8 cellular contexts compared by ENCODE assay signal in genomic region chr16:30186782-30187555, GRCh38. TPM values are rescaled to one million over a fixed set of nuclear protein-coding genes. Genes with fewer than 3 reads are reported as not detected.
DNase-seq lines count a peak whose midpoint lies in the region; ATAC-seq and TF ChIP-seq lines count a peak whose summit lies in the region.

No MANE protein-coding gene starts in this region.

- H3K4me1 Mint-ChIP-seq in Caco-2 (ENCODE audit: low read depth, unreplicated experiment): no peaks in the 10 kb centered on the region

- H3K36me3 ChIP-seq in Caco-2 (ENCODE audit: control insufficient read depth, insufficient read depth, low read length) (no peaks in the 10 kb centered on the region), esophagus (ENCODE audit: control insufficient read depth in 2 of 2, insufficient read depth in 2 of 2, low read length in 1 of 2) (peaks cover 0 to 3% of the 10 kb centered on the region in 2 donors), neural cell (ENCODE audit: insufficient read depth, low read length) (no peaks in the 10 kb centered on the region)

- no peak overlapping the region for H3K27ac Mint-ChIP-seq in Caco-2 (ENCODE audit: unreplicated experiment)

- 39 to 48% methylated on average over 31 to 36 of the region's 36 CpGs for WGBS in esophagus, 2 donors

- H3K27ac ChIP-seq in esophagus (ENCODE audit: low read depth in 2 of 2, low read length in 1 of 2) (peak overlapping the region; percentile 26 to 47), neural cell (ENCODE audit: low read length) (no peak overlapping the region)

- no peaks in the 10 kb centered on the region for H3F3A ChIP-seq in neural cell (ENCODE audit: insufficient read depth, low read length, poor library complexity, severe bottlenecking)

- H3K27me3 Mint-ChIP-seq in Caco-2 (ENCODE audit: insufficient read depth, unreplicated experiment): no peaks in the 10 kb centered on the region

- H3K4me1 ChIP-seq in Caco-2: no peaks in the 10 kb centered on the region
- H3K4me1 ChIP-seq in esophagus (ENCODE audit: control insufficient read depth in 2 of 2, insufficient read depth in 2 of 2, low read length in 1 of 2): peaks cover 0 to 6% of the 10 kb centered on the region in 2 donors

- H3K9me3 Mint-ChIP-seq in Caco-2 (ENCODE audit: unreplicated experiment): no peaks in the 10 kb centered on the region

- H2AFZ ChIP-seq in neural cell (ENCODE audit: low read depth, low read length): no peak overlapping the region

- POLR2A ChIA-PET in Caco-2 (lab: Charles Lee): no interaction called here

- no peak for ATAC-seq in GM18519 (IDR thresholded peaks at IDR 0.05; ENCODE audit: low FRiP score, unreplicated experiment)

- no peak for TF ChIP-seq RAD21 in neural cell (conservative IDR thresholded peaks at IDR 0.05)

- TF ChIP-seq EP300 in neural cell (conservative IDR thresholded peaks at IDR 0.05; ENCODE audit: poor library complexity, severe bottlenecking): no peak

- H3K9me3 ChIP-seq in Caco-2 (no peaks in the 10 kb centered on the region), esophagus (ENCODE audit: control insufficient read depth in 2 of 2, insufficient read depth in 1 of 2, low read depth in 1 of 2, low read length in 1 of 2) (no peaks in the 10 kb centered on the region), neural cell (ENCODE audit: low read length) (no peaks in the 10 kb centered on the region)

- H3K9me2 ChIP-seq in neural cell (ENCODE audit: insufficient read depth, low read length): no peaks in the 10 kb centered on the region

- no peak overlapping the region for H3K4me3 Mint-ChIP-seq in Caco-2 (ENCODE audit: unreplicated experiment)

- no peak overlapping the region for H3K9ac ChIP-seq in neural cell (ENCODE audit: low read length)

- H3K79me2 ChIP-seq in neural cell (replicated peaks; ENCODE audit: insufficient read depth, low read length): peaks cover 9% of the 10 kb centered on the region

- no peak overlapping the region for H3K4me2 ChIP-seq in neural cell (ENCODE audit: low read length)

- H3K36me3 Mint-ChIP-seq in Caco-2 (ENCODE audit: insufficient read depth, unreplicated experiment): no peaks in the 10 kb centered on the region

- CTCF ChIA-PET in Caco-2 (lab: Charles Lee): no interaction called here

- no peak overlapping the region for H3K4me3 ChIP-seq in Caco-2 (ENCODE audit: low read depth, low read length)
- H3K4me3 ChIP-seq in esophagus (ENCODE audit: low read depth in 1 of 2, low read length in 2 of 2): no peak overlapping the region
- H3K4me3 ChIP-seq in neural cell (ENCODE audit: low read length): no peak overlapping the region

- H3K27me3 ChIP-seq in Caco-2 (replicated peaks; ENCODE audit: control insufficient read depth, insufficient read depth, low read length) (no peaks in the 10 kb centered on the region), esophagus (ENCODE audit: control insufficient read depth in 1 of 2, insufficient read depth in 2 of 2, low read length in 2 of 2) (no peaks in the 10 kb centered on the region), neural cell (ENCODE audit: insufficient read depth, low read depth, low read length) (no peaks in the 10 kb centered on the region)

- DNase-seq in Caco-2 (peak in 1 of 2 experiments; percentile 37), MV-4-11 (lab: John Stamatoyannopoulos, UW) (peak; percentile 60), activated T-cell treated with anti-CD3 and anti-CD28 coated beads for 4 hours (peak; percentile 84), superior temporal gyrus (ENCODE audit: extremely low spot score) (peak; percentile 42), DMS153 treated with DMSO at 0.1 percent for 48 hours (lab: John Stamatoyannopoulos, UW; ENCODE audit: unreplicated experiment) (no peak)

- intact Hi-C loops in Caco-2 (cut with micrococcal nuclease; ENCODE audit: unreplicated experiment): no loop called here

- BruUV-seq in Caco-2 (replicated peaks; lab: Mats Ljungman, UMichigan): no TSS peak

- TF ChIP-seq CTCF in Caco-2 (IDR thresholded peaks at IDR 0.05; ENCODE audit: insufficient read depth in 1 of 2, low read depth in 1 of 2, low read length in 1 of 2, severe bottlenecking in 1 of 2, unreplicated experiment in 1 of 2) (peak; percentile 18 to 26), neural cell (IDR thresholded peaks at IDR 0.05; ENCODE audit: poor library complexity, severe bottlenecking) (peak; percentile 29)

- H4K20me1 ChIP-seq in neural cell (ENCODE audit: insufficient read depth): no peaks in the 10 kb centered on the region

TF ChIP-seq in neural cell, 6 proteins besides CTCF, POLR2A, EP300 and RAD21:
- TF ChIP-seq POLR2AphosphoS5 (IDR thresholded peaks at IDR 0.05) (no peak), EZH2 (IDR thresholded peaks at IDR 0.05; ENCODE audit: borderline replicate concordance, insufficient read depth, low read length, poor library complexity, severe bottlenecking) (no peak), TAF1 (IDR thresholded peaks at IDR 0.05; ENCODE audit: low read depth) (no peak), SMC3 (conservative IDR thresholded peaks at IDR 0.05; ENCODE audit: poor library complexity) (no peak), MXI1 (conservative IDR thresholded peaks at IDR 0.05; ENCODE audit: poor library complexity, severe bottlenecking) (no peak)
- TF ChIP-seq, protein P1, sequence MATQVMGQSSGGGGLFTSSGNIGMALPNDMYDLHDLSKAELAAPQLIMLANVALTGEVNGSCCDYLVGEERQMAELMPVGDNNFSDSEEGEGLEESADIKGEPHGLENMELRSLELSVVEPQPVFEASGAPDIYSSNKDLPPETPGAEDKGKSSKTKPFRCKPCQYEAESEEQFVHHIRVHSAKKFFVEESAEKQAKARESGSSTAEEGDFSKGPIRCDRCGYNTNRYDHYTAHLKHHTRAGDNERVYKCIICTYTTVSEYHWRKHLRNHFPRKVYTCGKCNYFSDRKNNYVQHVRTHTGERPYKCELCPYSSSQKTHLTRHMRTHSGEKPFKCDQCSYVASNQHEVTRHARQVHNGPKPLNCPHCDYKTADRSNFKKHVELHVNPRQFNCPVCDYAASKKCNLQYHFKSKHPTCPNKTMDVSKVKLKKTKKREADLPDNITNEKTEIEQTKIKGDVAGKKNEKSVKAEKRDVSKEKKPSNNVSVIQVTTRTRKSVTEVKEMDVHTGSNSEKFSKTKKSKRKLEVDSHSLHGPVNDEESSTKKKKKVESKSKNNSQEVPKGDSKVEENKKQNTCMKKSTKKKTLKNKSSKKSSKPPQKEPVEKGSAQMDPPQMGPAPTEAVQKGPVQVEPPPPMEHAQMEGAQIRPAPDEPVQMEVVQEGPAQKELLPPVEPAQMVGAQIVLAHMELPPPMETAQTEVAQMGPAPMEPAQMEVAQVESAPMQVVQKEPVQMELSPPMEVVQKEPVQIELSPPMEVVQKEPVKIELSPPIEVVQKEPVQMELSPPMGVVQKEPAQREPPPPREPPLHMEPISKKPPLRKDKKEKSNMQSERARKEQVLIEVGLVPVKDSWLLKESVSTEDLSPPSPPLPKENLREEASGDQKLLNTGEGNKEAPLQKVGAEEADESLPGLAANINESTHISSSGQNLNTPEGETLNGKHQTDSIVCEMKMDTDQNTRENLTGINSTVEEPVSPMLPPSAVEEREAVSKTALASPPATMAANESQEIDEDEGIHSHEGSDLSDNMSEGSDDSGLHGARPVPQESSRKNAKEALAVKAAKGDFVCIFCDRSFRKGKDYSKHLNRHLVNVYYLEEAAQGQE (IDR thresholded peaks at IDR 0.05; ENCODE audit: borderline replicate concordance): no peak

RNA-seq across cellular contexts. Expression of gene CORO1A, which starts 3.6 kb away (rescaled TPM):
- 0.95 and 1.2 TPM in 2 replicates for total RNA-seq in Caco-2 (2022)
- 10 to 100 TPM; 18.0 to 18.4 TPM for polyA plus RNA-seq in esophagus
- polyA plus RNA-seq in neural cell: 106 and 107 TPM in 2 replicates
- polyA minus RNA-seq in neural cell: 35.8 and 37.2 TPM in 2 replicates

RNA-seq across cellular contexts. Expression of gene BOLA2B, which starts 6.5 kb away (rescaled TPM):
- total RNA-seq in Caco-2 (2022): 96.5 and 114 TPM in 2 replicates
- 100 to 1,000 TPM; 195 to 283 TPM for polyA plus RNA-seq in esophagus
- polyA plus RNA-seq in neural cell: 394 and 487 TPM in 2 replicates
- polyA minus RNA-seq in neural cell: 22.2 and 31.0 TPM in 2 replicates

RNA-seq across cellular contexts. Expression of gene SLX1A, which starts 6.7 kb away (rescaled TPM):
- total RNA-seq in Caco-2 (2022): 19.1 and 19.9 TPM in 2 replicates
- polyA plus RNA-seq in esophagus (10 to 100 TPM; 44.9 to 48.2 TPM), neural cell (22.8 and 43.4 TPM in 2 replicates)
- polyA minus RNA-seq in neural cell: 12.2 and 16.3 TPM in 2 replicates

RNA-seq across cellular contexts. Expression of gene SULT1A3, which starts 12.1 kb away (rescaled TPM):
- total RNA-seq in Caco-2 (2022): 8.3 and 9.1 TPM in 2 replicates
- polyA plus RNA-seq in esophagus (10 to 100 TPM; 10.0 to 39.0 TPM), neural cell (12.1 and 13.2 TPM in 2 replicates)
- 1.5 and 4.2 TPM in 2 replicates for polyA minus RNA-seq in neural cell
